In genomic region chr1:930633-931138, GRCh38 we compare ENCODE assay signal across 20 cellular contexts. TPM values are rescaled to one million over a fixed set of nuclear protein-coding genes. Genes with fewer than 3 reads are reported as not detected.
DNase-seq lines count a peak whose midpoint lies in the region; ATAC-seq, FAIRE-seq and TF ChIP-seq lines count a peak whose summit lies in the region.
"Had no signal": no experiment of that assay in that cellular context is flagged by ENCODE, and none has a peak within 500 bp of the region (broad histone marks: within the 10 kb centered on the region; RNA-seq: fewer than 3 reads in every experiment).

No MANE protein-coding gene starts in this region.

- H4K20me1 ChIP-seq in HepG2 (ENCODE audit: insufficient read depth, low read length): 0 out of 2 replicates have a peak, but pooled peaks cover 3% of the 10 kb centered on the region

- no peak overlapping the region for H4K12ac ChIP-seq in trophoblast cell (ENCODE audit: low read depth, low read length)

- TF ChIP-seq EP300 in HepG2 (IDR thresholded peaks at IDR 0.05; ENCODE audit: low read depth in 2 of 2, low read length in 2 of 2) (no peak), HepG2 (CRISPR knock-in tag; IDR thresholded peaks at IDR 0.05; ENCODE audit: borderline replicate concordance) (no peak)

- no TSS peak for BruUV-seq in Panc1 (replicated peaks; lab: Mats Ljungman, UMichigan)
- no TSS peak for BruUV-seq in HepG2 (replicated peaks; lab: Mats Ljungman, UMichigan)

- TF ChIP-seq POLR2A in HepG2 (IDR thresholded peaks at IDR 0.05; ENCODE audit: insufficient read depth in 1 of 2, low read depth in 2 of 2, low read length in 2 of 2): no peak

- no peak overlapping the region for H3K14ac ChIP-seq in trophoblast cell (ENCODE audit: low read length)

- in situ Hi-C loops in Panc1 (cut with HindIII; ENCODE audit: low pct_unique_long_range_greater_than_20kb, low sequenced_read_pairs) (no loop called here), HepG2 (cut with HindIII; ENCODE audit: extremely low pct_ligation_motif_present, low pct_unique_long_range_greater_than_20kb) (no loop called here)

- H2BK5ac ChIP-seq in trophoblast cell (ENCODE audit: low read depth, low read length, poor library complexity): no peak overlapping the region

- H3K36me3 ChIP-seq in Panc1 (ENCODE audit: control insufficient read depth, insufficient read depth, low read length) (no peaks in the 10 kb centered on the region), HepG2 (replicated peaks in 1 of 2; ENCODE audit: control insufficient read depth in 1 of 2, insufficient read depth in 2 of 2, low read length in 2 of 2) (no peaks in the 10 kb centered on the region), trophoblast cell (ENCODE audit: control insufficient read depth in 1 of 2, insufficient read depth in 2 of 2, low read length in 2 of 2) (peaks cover 7 to 10% of the 10 kb centered on the region in 2 experiments)

- H3K9me3 ChIP-seq in Panc1 (ENCODE audit: control insufficient read depth, insufficient read depth, low read depth, low read length) (no peaks in the 10 kb centered on the region), HepG2 (ENCODE audit: low read length) (no peaks in the 10 kb centered on the region), trophoblast cell (ENCODE audit: insufficient read depth, low read depth, low read length) (peaks cover 5% of the 10 kb centered on the region)
- H3K9me3 ChIP-seq: HAP-1 had no signal

- no CpG with 5 or more reads among the region's 18 CpGs for WGBS in HepG2 (ENCODE audit: low lambda C conversion rate)
- no CpG with 5 or more reads among the region's 18 CpGs for WGBS in trophoblast cell (ENCODE audit: extremely low coverage, insufficient coverage, insufficient read length)

- POLR2A ChIA-PET in Panc1 (lab: Charles Lee) (interaction anchor here (0.6 to 0.9 kb wide), 2 partner anchors 11 to 170 kb away, joined by 3 to 4 read pairs; no protein-coding TSS in a partner anchor), HepG2 (lab: Yijun Ruan, JAX) (no interaction called here)

- H2AFZ ChIP-seq in HepG2 (ENCODE audit: low read length): no peak overlapping the region
- no peak overlapping the region for H2AFZ ChIP-seq in trophoblast cell (ENCODE audit: insufficient read depth, low read length, poor library complexity)

- no peak overlapping the region for H2BK12ac ChIP-seq in trophoblast cell (ENCODE audit: low read length)

- no peak overlapping the region for H3K18ac ChIP-seq in trophoblast cell (ENCODE audit: low read length)

- H3K4me2 ChIP-seq in HepG2 (ENCODE audit: low read depth, low read length) (no peak overlapping the region), trophoblast cell (ENCODE audit: low read length) (no peak overlapping the region)

- intact Hi-C loops in Panc1 (cut with micrococcal nuclease; ENCODE audit: unreplicated experiment) (no loop called here), HepG2 (cut with micrococcal nuclease; ENCODE audit: unreplicated experiment) (no loop called here)

- no peak overlapping the region for H2AK5ac ChIP-seq in trophoblast cell (ENCODE audit: low read length)

- H3K9ac ChIP-seq in HepG2 (ENCODE audit: insufficient read depth, low read depth, low read length) (no peak overlapping the region), trophoblast cell (ENCODE audit: low read length) (no peak overlapping the region)

- no peak overlapping the region for H3K4ac ChIP-seq in trophoblast cell (ENCODE audit: low read depth, low read length)

- no peak overlapping the region for H2BK120ac ChIP-seq in trophoblast cell (ENCODE audit: insufficient read depth, low read length, poor library complexity)

- peak; percentile 18 for ATAC-seq in Panc1
- ATAC-seq in HepG2: no peak
- ATAC-seq in GM18511 (IDR thresholded peaks at IDR 0.05; ENCODE audit: unreplicated experiment): no peak
- ATAC-seq: GM12878 had no signal

- H3K4me3 ChIP-seq in Panc1 (ENCODE audit: low read depth in 2 of 2, low read length in 2 of 2) (no peak overlapping the region), HepG2 (replicated peaks in 1 of 3; ENCODE audit: insufficient read depth in 1 of 3, low read depth in 2 of 3, low read length in 3 of 3) (no peak overlapping the region), trophoblast cell (ENCODE audit: low read depth, low read length) (no peak overlapping the region)
- H3K4me3 ChIP-seq: GM12878, HAP-1 had no signal

- H3K23ac ChIP-seq in trophoblast cell (ENCODE audit: low read length): no peak overlapping the region

- no peak for TF ChIP-seq CTCF in Panc1 (IDR thresholded peaks at IDR 0.05)
- no peak for TF ChIP-seq CTCF in HepG2 (CRISPR knock-in tag; IDR thresholded peaks at IDR 0.05)

- H3K79me1 ChIP-seq in trophoblast cell (ENCODE audit: low read length): no peaks in the 10 kb centered on the region

- H3K79me2 ChIP-seq in HepG2 (ENCODE audit: insufficient read depth, low read length) (no peaks in the 10 kb centered on the region), trophoblast cell (ENCODE audit: control insufficient read depth, insufficient read depth, low read length, poor library complexity) (no peaks in the 10 kb centered on the region)

- TF ChIP-seq RAD21 in HepG2 (CRISPR knock-in tag; IDR thresholded peaks at IDR 0.05): no peak

- CTCF ChIA-PET in Panc1 (lab: Charles Lee) (no interaction called here), HepG2 (lab: Yijun Ruan, JAX; ENCODE audit: low intra/inter-chr PET ratio, low total read pairs) (no interaction called here)

- no peak overlapping the region for H4K8ac ChIP-seq in trophoblast cell (ENCODE audit: low read depth, low read length)

- H3K4me1 ChIP-seq in Panc1 (ENCODE audit: control insufficient read depth, insufficient read depth, low read length) (peaks cover 46% of the 10 kb centered on the region), HepG2 (ENCODE audit: insufficient read depth, low read length) (no peaks in the 10 kb centered on the region), trophoblast cell (ENCODE audit: control insufficient read depth in 1 of 2, insufficient read depth in 2 of 2, low read length in 2 of 2) (peaks cover 0 to 10% of the 10 kb centered on the region in 2 experiments)

- H4K91ac ChIP-seq in trophoblast cell (ENCODE audit: low read depth, low read length): no peak overlapping the region

- H3K27me3 ChIP-seq in Panc1 (ENCODE audit: control insufficient read depth, insufficient read depth, low read length) (no peaks in the 10 kb centered on the region), HepG2 (ENCODE audit: control insufficient read depth in 1 of 2, insufficient read depth in 2 of 2, low read length in 2 of 2) (peaks cover 41 to 88% of the 10 kb centered on the region in 2 experiments), trophoblast cell (ENCODE audit: insufficient read depth, low read length) (peaks cover 12% of the 10 kb centered on the region)

- no peak for FAIRE-seq in HepG2 (lab: Jason Lieb, UNC)
- FAIRE-seq: GM12878, GM18507 had no signal

- DNase-seq in NCI-H1417 (lab: John Stamatoyannopoulos, UW) (peak in 2 of 3 experiments; percentile 59 to 82), NCI-H1417 treated with DMSO at 0.1 percent for 48 hours (lab: John Stamatoyannopoulos, UW) (no peak), Panc1 (ENCODE audit: low read depth, low spot score) (no peak), HepG2 (ENCODE audit: low spot score) (no peak), trophoblast cell (no peak), KG1 (lab: John Stamatoyannopoulos, UW) (no peak), DMS153 (lab: John Stamatoyannopoulos, UW) (no peak)
- DNase-seq: 8988T; AML-193; C1 segment of cervical spinal cord; Calu3; CD4-positive, alpha-beta T cell; DMS 273 treated with DMSO at 0.1 percent for 48 hours; DMS79; GOT3 had no signal

- H3K27ac ChIP-seq in Panc1 (ENCODE audit: low read length): no peak overlapping the region
- no peak overlapping the region for H3K27ac ChIP-seq in HepG2 (ENCODE audit: extremely low read length, insufficient read depth, low read length)
- H3K27ac ChIP-seq in trophoblast cell (ENCODE audit: low read depth, low read length): no peak overlapping the region
- H3K27ac ChIP-seq: HL-60 had no signal

RNA-seq across cellular contexts. Expression of gene SAMD11, which starts 7.0 kb away (rescaled TPM):
- total RNA-seq in Panc1 (2021; ENCODE audit: unreplicated experiment) (51.8 TPM), HepG2 (2016; rRNA removed; fragmentation: Illumina TruSeq; extraction: Trizol) (0.11 TPM in 1 of 2 replicates, not detected in the other)
- polyA plus RNA-seq in Panc1 (2012; ENCODE audit: insufficient read length): 50.7 TPM
- total RNA-seq in HepG2 (2016; cell fraction: cytosol; rRNA removed; fragmentation: Illumina TruSeq; extraction: Trizol; ENCODE audit: low read depth): not detected in 2 replicates
- 0.13 TPM in 1 of 2 replicates, not detected in the other for total RNA-seq in HepG2 (2016; cell fraction: insoluble cytoplasmic fraction; rRNA removed; fragmentation: Illumina TruSeq; extraction: Trizol)
- total RNA-seq in HepG2 (2016; cell fraction: membrane; rRNA removed; fragmentation: Illumina TruSeq; extraction: Trizol): not detected in 2 replicates
- total RNA-seq in HepG2 (2016; cell fraction: nucleus; rRNA removed; fragmentation: Illumina TruSeq; extraction: Trizol): not detected in 2 replicates
- polyA plus RNA-seq in HepG2 (2011; rRNA removed): 0.09 TPM in 1 of 2 replicates, not detected in the other
- 0.09 and 0.24 TPM in 2 replicates for polyA plus RNA-seq in HepG2 (2011; cell fraction: cytosol; rRNA removed)
- polyA plus RNA-seq in HepG2 (2011; cell fraction: nucleus; rRNA removed): 0.10 and 0.37 TPM in 2 replicates
- not detected in 2 replicates for polyA plus RNA-seq in HepG2 (2012)
- not detected in 2 replicates for polyA plus RNA-seq in HepG2 (2016; cell fraction: cytosol; fragmentation: Illumina TruSeq; extraction: Trizol; ENCODE audit: low read depth)
- not detected in 2 replicates for polyA plus RNA-seq in HepG2 (2016; cell fraction: insoluble cytoplasmic fraction; fragmentation: Illumina TruSeq; extraction: Trizol; ENCODE audit: low read depth)
- polyA plus RNA-seq in HepG2 (2016; cell fraction: membrane; fragmentation: Illumina TruSeq; extraction: Trizol; ENCODE audit: low read depth): not detected in 2 replicates
- not detected in 2 replicates for polyA plus RNA-seq in HepG2 (2016; cell fraction: nucleus; fragmentation: Illumina TruSeq; extraction: Trizol; ENCODE audit: insufficient read depth, low read depth)
- polyA minus RNA-seq in HepG2 (2011; rRNA and poly(A)+ RNA removed; ENCODE audit: low replicate concordance): 19.7 TPM in 1 of 2 replicates, not detected in the other
- 0.99 and 1.4 TPM in 2 replicates for polyA minus RNA-seq in HepG2 (2011; cell fraction: cytosol; rRNA and poly(A)+ RNA removed)
- 1.2 TPM in 1 of 2 replicates, not detected in the other for polyA minus RNA-seq in HepG2 (2011; cell fraction: nucleus; rRNA and poly(A)+ RNA removed)
- 16.6 and 18.4 TPM in 2 replicates for polyA plus RNA-seq in trophoblast cell (2013)
- total RNA-seq: CD4-positive, alpha-beta T cell; GM12878 had no signal

RNA-seq across cellular contexts. Expression of gene NOC2L, which starts 28.4 kb away (rescaled TPM):
- total RNA-seq in Panc1 (2021; ENCODE audit: unreplicated experiment): 193 TPM
- polyA plus RNA-seq in Panc1 (2012; ENCODE audit: insufficient read length): 179 TPM
- 91.6 and 103 TPM in 2 replicates for total RNA-seq in HepG2 (2016; rRNA removed; fragmentation: Illumina TruSeq; extraction: Trizol)
- 14.1 and 16.1 TPM in 2 replicates for total RNA-seq in HepG2 (2016; cell fraction: cytosol; rRNA removed; fragmentation: Illumina TruSeq; extraction: Trizol; ENCODE audit: low read depth)
- 81.2 and 109 TPM in 2 replicates for total RNA-seq in HepG2 (2016; cell fraction: insoluble cytoplasmic fraction; rRNA removed; fragmentation: Illumina TruSeq; extraction: Trizol)
- total RNA-seq in HepG2 (2016; cell fraction: membrane; rRNA removed; fragmentation: Illumina TruSeq; extraction: Trizol): 22.9 and 27.1 TPM in 2 replicates
- 53.2 and 63.8 TPM in 2 replicates for total RNA-seq in HepG2 (2016; cell fraction: nucleus; rRNA removed; fragmentation: Illumina TruSeq; extraction: Trizol)
- 32.0 and 40.5 TPM in 2 replicates for polyA plus RNA-seq in HepG2 (2011; rRNA removed)
- polyA plus RNA-seq in HepG2 (2011; cell fraction: cytosol; rRNA removed): 33.6 and 44.6 TPM in 2 replicates
- polyA plus RNA-seq in HepG2 (2011; cell fraction: nucleus; rRNA removed): 85.2 and 96.0 TPM in 2 replicates
- polyA plus RNA-seq in HepG2 (2012): 41.8 and 44.3 TPM in 2 replicates
- polyA plus RNA-seq in HepG2 (2016; cell fraction: cytosol; fragmentation: Illumina TruSeq; extraction: Trizol; ENCODE audit: low read depth): 5.1 and 6.4 TPM in 2 replicates
- polyA plus RNA-seq in HepG2 (2016; cell fraction: insoluble cytoplasmic fraction; fragmentation: Illumina TruSeq; extraction: Trizol; ENCODE audit: low read depth): 69.1 and 81.1 TPM in 2 replicates
- polyA plus RNA-seq in HepG2 (2016; cell fraction: membrane; fragmentation: Illumina TruSeq; extraction: Trizol; ENCODE audit: low read depth): 9.8 and 11.1 TPM in 2 replicates
- 108 and 110 TPM in 2 replicates for polyA plus RNA-seq in HepG2 (2016; cell fraction: nucleus; fragmentation: Illumina TruSeq; extraction: Trizol; ENCODE audit: insufficient read depth, low read depth)
- polyA minus RNA-seq in HepG2 (2011; rRNA and poly(A)+ RNA removed; ENCODE audit: low replicate concordance): 118 and 166 TPM in 2 replicates
- 43.1 and 44.0 TPM in 2 replicates for polyA minus RNA-seq in HepG2 (2011; cell fraction: cytosol; rRNA and poly(A)+ RNA removed)
- 18.8 and 20.1 TPM in 2 replicates for polyA minus RNA-seq in HepG2 (2011; cell fraction: nucleus; rRNA and poly(A)+ RNA removed)
- 41.5 and 42.0 TPM in 2 replicates for polyA plus RNA-seq in trophoblast cell (2013)

RNA-seq across cellular contexts. Expression of gene KLHL17, which starts 29.7 kb away (rescaled TPM):
- total RNA-seq in Panc1 (2021; ENCODE audit: unreplicated experiment) (58.8 TPM), HepG2 (2016; rRNA removed; fragmentation: Illumina TruSeq; extraction: Trizol) (2.8 and 9.3 TPM in 2 replicates)
- 82.0 TPM for polyA plus RNA-seq in Panc1 (2012; ENCODE audit: insufficient read length)
- 4.5 and 5.0 TPM in 2 replicates for total RNA-seq in HepG2 (2016; cell fraction: cytosol; rRNA removed; fragmentation: Illumina TruSeq; extraction: Trizol; ENCODE audit: low read depth)
- total RNA-seq in HepG2 (2016; cell fraction: insoluble cytoplasmic fraction; rRNA removed; fragmentation: Illumina TruSeq; extraction: Trizol): 2.4 and 10.3 TPM in 2 replicates
- total RNA-seq in HepG2 (2016; cell fraction: membrane; rRNA removed; fragmentation: Illumina TruSeq; extraction: Trizol): 2.6 and 2.8 TPM in 2 replicates
- 14.8 and 15.9 TPM in 2 replicates for total RNA-seq in HepG2 (2016; cell fraction: nucleus; rRNA removed; fragmentation: Illumina TruSeq; extraction: Trizol)
- 24.7 and 31.4 TPM in 2 replicates for polyA plus RNA-seq in HepG2 (2011; rRNA removed)
- polyA plus RNA-seq in HepG2 (2011; cell fraction: cytosol; rRNA removed): 6.8 and 12.3 TPM in 2 replicates
- polyA plus RNA-seq in HepG2 (2011; cell fraction: nucleus; rRNA removed): 590 and 778 TPM in 2 replicates
- 11.7 and 19.1 TPM in 2 replicates for polyA plus RNA-seq in HepG2 (2012)
- polyA plus RNA-seq in HepG2 (2016; cell fraction: cytosol; fragmentation: Illumina TruSeq; extraction: Trizol; ENCODE audit: low read depth): 1.1 and 1.3 TPM in 2 replicates
- polyA plus RNA-seq in HepG2 (2016; cell fraction: insoluble cytoplasmic fraction; fragmentation: Illumina TruSeq; extraction: Trizol; ENCODE audit: low read depth): 3.4 and 3.7 TPM in 2 replicates
- 1.9 and 2.4 TPM in 2 replicates for polyA plus RNA-seq in HepG2 (2016; cell fraction: membrane; fragmentation: Illumina TruSeq; extraction: Trizol; ENCODE audit: low read depth)
- 71.9 and 74.8 TPM in 2 replicates for polyA plus RNA-seq in HepG2 (2016; cell fraction: nucleus; fragmentation: Illumina TruSeq; extraction: Trizol; ENCODE audit: insufficient read depth, low read depth)
- 4.3 and 19.5 TPM in 2 replicates for polyA minus RNA-seq in HepG2 (2011; rRNA and poly(A)+ RNA removed; ENCODE audit: low replicate concordance)
- polyA minus RNA-seq in HepG2 (2011; cell fraction: cytosol; rRNA and poly(A)+ RNA removed): 4.6 and 4.9 TPM in 2 replicates
- 24.9 and 31.0 TPM in 2 replicates for polyA minus RNA-seq in HepG2 (2011; cell fraction: nucleus; rRNA and poly(A)+ RNA removed)
- 18.1 and 18.5 TPM in 2 replicates for polyA plus RNA-seq in trophoblast cell (2013)

RNA-seq across cellular contexts. Expression of gene PLEKHN1, which starts 35.6 kb away (rescaled TPM):
- 9.8 TPM for total RNA-seq in Panc1 (2021; ENCODE audit: unreplicated experiment)
- 12.0 TPM for polyA plus RNA-seq in Panc1 (2012; ENCODE audit: insufficient read length)
- 0.21 and 0.42 TPM in 2 replicates for total RNA-seq in HepG2 (2016; rRNA removed; fragmentation: Illumina TruSeq; extraction: Trizol)
- total RNA-seq in HepG2 (2016; cell fraction: cytosol; rRNA removed; fragmentation: Illumina TruSeq; extraction: Trizol; ENCODE audit: low read depth): not detected in 2 replicates
- 0.31 and 0.48 TPM in 2 replicates for total RNA-seq in HepG2 (2016; cell fraction: insoluble cytoplasmic fraction; rRNA removed; fragmentation: Illumina TruSeq; extraction: Trizol)
- total RNA-seq in HepG2 (2016; cell fraction: membrane; rRNA removed; fragmentation: Illumina TruSeq; extraction: Trizol): 0.15 and 0.17 TPM in 2 replicates
- total RNA-seq in HepG2 (2016; cell fraction: nucleus; rRNA removed; fragmentation: Illumina TruSeq; extraction: Trizol): 0.59 and 0.63 TPM in 2 replicates
- 0.58 and 0.59 TPM in 2 replicates for polyA plus RNA-seq in HepG2 (2011; rRNA removed)
- 0.13 and 0.23 TPM in 2 replicates for polyA plus RNA-seq in HepG2 (2011; cell fraction: cytosol; rRNA removed)
- polyA plus RNA-seq in HepG2 (2011; cell fraction: nucleus; rRNA removed): 13.2 and 15.5 TPM in 2 replicates
- polyA plus RNA-seq in HepG2 (2012): 0.51 and 0.55 TPM in 2 replicates
- polyA plus RNA-seq in HepG2 (2016; cell fraction: cytosol; fragmentation: Illumina TruSeq; extraction: Trizol; ENCODE audit: low read depth): 0.05 and 0.09 TPM in 2 replicates
- polyA plus RNA-seq in HepG2 (2016; cell fraction: insoluble cytoplasmic fraction; fragmentation: Illumina TruSeq; extraction: Trizol; ENCODE audit: low read depth): 0.29 and 0.48 TPM in 2 replicates
- polyA plus RNA-seq in HepG2 (2016; cell fraction: membrane; fragmentation: Illumina TruSeq; extraction: Trizol; ENCODE audit: low read depth): 0.13 and 0.29 TPM in 2 replicates
- 2.6 and 2.7 TPM in 2 replicates for polyA plus RNA-seq in HepG2 (2016; cell fraction: nucleus; fragmentation: Illumina TruSeq; extraction: Trizol; ENCODE audit: insufficient read depth, low read depth)
- 0.26 and 0.54 TPM in 2 replicates for polyA minus RNA-seq in HepG2 (2011; rRNA and poly(A)+ RNA removed; ENCODE audit: low replicate concordance)
- 0.53 TPM in 1 of 2 replicates, not detected in the other for polyA minus RNA-seq in HepG2 (2011; cell fraction: cytosol; rRNA and poly(A)+ RNA removed)
- 1.8 and 1.9 TPM in 2 replicates for polyA minus RNA-seq in HepG2 (2011; cell fraction: nucleus; rRNA and poly(A)+ RNA removed)
- 1.9 and 2.1 TPM in 2 replicates for polyA plus RNA-seq in trophoblast cell (2013)

RNA-seq across cellular contexts. Expression of gene PERM1, which starts 51.2 kb away (rescaled TPM):
- total RNA-seq in Panc1 (2021; ENCODE audit: unreplicated experiment) (1.5 TPM), HepG2 (2016; rRNA removed; fragmentation: Illumina TruSeq; extraction: Trizol) (0.04 TPM in 1 of 2 replicates, not detected in the other)
- 4.7 TPM for polyA plus RNA-seq in Panc1 (2012; ENCODE audit: insufficient read length)
- not detected in 2 replicates for total RNA-seq in HepG2 (2016; cell fraction: cytosol; rRNA removed; fragmentation: Illumina TruSeq; extraction: Trizol; ENCODE audit: low read depth)
- total RNA-seq in HepG2 (2016; cell fraction: insoluble cytoplasmic fraction; rRNA removed; fragmentation: Illumina TruSeq; extraction: Trizol): not detected in 2 replicates
- not detected in 2 replicates for total RNA-seq in HepG2 (2016; cell fraction: membrane; rRNA removed; fragmentation: Illumina TruSeq; extraction: Trizol)
- total RNA-seq in HepG2 (2016; cell fraction: nucleus; rRNA removed; fragmentation: Illumina TruSeq; extraction: Trizol): not detected in 2 replicates
- 0.29 and 0.38 TPM in 2 replicates for polyA plus RNA-seq in HepG2 (2011; rRNA removed)
- polyA plus RNA-seq in HepG2 (2011; cell fraction: cytosol; rRNA removed): 0.17 and 0.32 TPM in 2 replicates
- 2.3 and 2.6 TPM in 2 replicates for polyA plus RNA-seq in HepG2 (2011; cell fraction: nucleus; rRNA removed)
- 0.44 TPM in 2 replicates for polyA plus RNA-seq in HepG2 (2012)
- polyA plus RNA-seq in HepG2 (2016; cell fraction: cytosol; fragmentation: Illumina TruSeq; extraction: Trizol; ENCODE audit: low read depth): not detected in 2 replicates
- polyA plus RNA-seq in HepG2 (2016; cell fraction: insoluble cytoplasmic fraction; fragmentation: Illumina TruSeq; extraction: Trizol; ENCODE audit: low read depth): not detected in 2 replicates
- polyA plus RNA-seq in HepG2 (2016; cell fraction: membrane; fragmentation: Illumina TruSeq; extraction: Trizol; ENCODE audit: low read depth): not detected in 2 replicates
- polyA plus RNA-seq in HepG2 (2016; cell fraction: nucleus; fragmentation: Illumina TruSeq; extraction: Trizol; ENCODE audit: insufficient read depth, low read depth): not detected in 2 replicates
- polyA minus RNA-seq in HepG2 (2011; rRNA and poly(A)+ RNA removed; ENCODE audit: low replicate concordance): 0.09 and 2.7 TPM in 2 replicates
- polyA minus RNA-seq in HepG2 (2011; cell fraction: cytosol; rRNA and poly(A)+ RNA removed): 0.44 and 0.59 TPM in 2 replicates
- polyA minus RNA-seq in HepG2 (2011; cell fraction: nucleus; rRNA and poly(A)+ RNA removed): 0.99 and 1.2 TPM in 2 replicates
- polyA plus RNA-seq in trophoblast cell (2013): not detected in 2 replicates
- total RNA-seq: Calu3; CD4-positive, alpha-beta T cell; GM12878 had no signal
- polyA plus RNA-seq: GM12878 had no signal

Comparison
In these comparisons a context has a peak if more than half of its experiments do, and no peak if none do; other contexts are left out.
1. DNase-seq: peak in NCI-H1417 (2 of 3); none in NCI-H1417 treated with DMSO at 0.1 percent for 48 hours (single experiment), Panc1 (single experiment), HepG2 (single experiment), trophoblast cell (0 of 2), KG1 (single experiment) and DMS153 (single experiment).
2. RNA of gene SAMD11, which starts 7.0 kb away (total RNA-seq): 51.8 TPM in Panc1 (single experiment); 0.11 to 0.13 TPM in HepG2; every median in the first group is over 10 times any median in the second.